8 cellular contexts compared by ENCODE assay signal in genomic region chr17:40071720-40072480, GRCh38. TPM values are rescaled to one million over a fixed set of nuclear protein-coding genes. Genes with fewer than 3 reads are reported as not detected.
DNase-seq lines count a peak whose midpoint lies in the region; ATAC-seq lines count a peak whose summit lies in the region.

No MANE protein-coding gene starts in this region.

- H3K4me1 Mint-ChIP-seq in T-cell, result peaks cover 64 to 87% (median 81%) of the 10 kb centered on the region in 3 donors

- POLR2A ChIA-PET in T-cell (lab: Charles Lee), result interaction anchor here in 1 of 2 donors (0.7 kb wide), 1 partner anchor 24 kb away, joined by 3 read pairs; no protein-coding TSS in a partner anchor

- no peaks in the 10 kb centered on the region for H3K9me3 Mint-ChIP-seq in T-cell

- peak overlapping the region; percentile 6 for H3K9ac ChIP-seq in skeletal muscle satellite cell (ENCODE audit: low read depth, low read length)

- peak overlapping the region in 1 of 3 donors; percentile 86 for H3K4me3 Mint-ChIP-seq in T-cell

- intact Hi-C loops in Right ventricle myocardium inferior (cut with DNase I) (loop anchor here (5.0 kb wide), 1 partner anchor 35 kb away; no protein-coding TSS in a partner anchor), cardiac septum (cut with DNase I) (loop anchor here (1.0 kb wide), 1 partner anchor 27 kb away; no protein-coding TSS in a partner anchor), left ventricle myocardium superior (cut with micrococcal nuclease) (no loop called here)

- no peaks in the 10 kb centered on the region for H3K27me3 ChIP-seq in skeletal muscle satellite cell (ENCODE audit: control insufficient read depth, insufficient read depth, low read length)

- peaks cover 81% of the 10 kb centered on the region for H3K4me1 ChIP-seq in skeletal muscle satellite cell (ENCODE audit: control insufficient read depth, insufficient read depth, low read length)

- H3K36me3 Mint-ChIP-seq in T-cell, result no peaks in the 10 kb centered on the region

- H3K4me2 ChIP-seq in skeletal muscle satellite cell (ENCODE audit: low read length), result peak overlapping the region; percentile 57

- DNase-seq in Right ventricle myocardium inferior (ENCODE audit: missing footprints), result peak; percentile 88
- no peak for DNase-seq in cardiac septum (ENCODE audit: low spot score)
- no peak for DNase-seq in T-cell
- peak; percentile 79 for DNase-seq in left ventricle myocardium superior
- no peak for DNase-seq in NCI-H82 (lab: John Stamatoyannopoulos, UW)

- no peaks in the 10 kb centered on the region for H3K27me3 Mint-ChIP-seq in T-cell

- H3K36me3 ChIP-seq in skeletal muscle satellite cell (ENCODE audit: insufficient read depth, low read length), result peaks cover 7% of the 10 kb centered on the region

- H3K9me3 ChIP-seq in skeletal muscle satellite cell (replicated peaks; ENCODE audit: low read length), result no peaks in the 10 kb centered on the region

- ATAC-seq in Right ventricle myocardium inferior (peak; percentile 37), T-cell (replicated peaks in 1 of 4) (no peak), left ventricle myocardium superior (peak; percentile 44), HG02885 (IDR thresholded peaks at IDR 0.05; ENCODE audit: poor library complexity, unreplicated experiment) (no peak), GM18868 (IDR thresholded peaks at IDR 0.05; ENCODE audit: unreplicated experiment) (no peak)

- CTCF ChIA-PET in T-cell (lab: Charles Lee), result interaction anchor here (0.6 to 1.4 kb wide), 3 partner anchors 17 to 58 kb away, joined by 3 to 18 read pairs (median 3); partner anchors contain the start of gene NR1D1 (in 1 of the 2)

- H3K4me3 ChIP-seq in skeletal muscle satellite cell (ENCODE audit: low read length), result peak overlapping the region; percentile 43

- peak overlapping the region; percentile 59 to 96 for H3K27ac Mint-ChIP-seq in T-cell

RNA-seq across cellular contexts. Expression of gene THRA, which starts 9.1 kb away (rescaled TPM):
- total RNA-seq in Right ventricle myocardium inferior (88.3 TPM), cardiac septum (66.8 TPM), T-cell (10 to 100 TPM; 30.4 to 54.0 (median 48.9) TPM), left ventricle myocardium superior (98.1 TPM)
- total RNA-seq in skeletal muscle satellite cell (2012; rRNA removed), result 18.8 and 22.6 TPM in 2 replicates

RNA-seq across cellular contexts. Expression of gene MED24, which starts 17.7 kb away (rescaled TPM):
- total RNA-seq in Right ventricle myocardium inferior (53.9 TPM), cardiac septum (56.4 TPM), T-cell (100 to 1,000 TPM in 1 of 5 donors, 10 to 100 TPM in 4; 75.9 to 104 (median 87.0) TPM), left ventricle myocardium superior (56.9 TPM)
- 52.7 and 58.3 TPM in 2 replicates for total RNA-seq in skeletal muscle satellite cell (2012; rRNA removed)

RNA-seq across cellular contexts. Expression of gene NR1D1, which starts 28.5 kb away (rescaled TPM):
- total RNA-seq in Right ventricle myocardium inferior, result 24.9 TPM
- 25.8 TPM for total RNA-seq in cardiac septum
- total RNA-seq in T-cell, result 10 to 100 TPM; 11.5 to 33.6 (median 21.9) TPM
- 21.5 TPM for total RNA-seq in left ventricle myocardium superior
- 1.8 and 2.2 TPM in 2 replicates for total RNA-seq in skeletal muscle satellite cell (2012; rRNA removed)

RNA-seq across cellular contexts. Expression of gene MSL1, which starts 49.9 kb away (rescaled TPM):
- 51.4 TPM for total RNA-seq in Right ventricle myocardium inferior
- total RNA-seq in cardiac septum, result 53.7 TPM
- total RNA-seq in T-cell, result 100 to 1,000 TPM; 106 to 136 (median 115) TPM
- total RNA-seq in left ventricle myocardium superior, result 49.1 TPM
- total RNA-seq in skeletal muscle satellite cell (2012; rRNA removed), result 40.0 and 42.8 TPM in 2 replicates

RNA-seq across cellular contexts. Expression of gene CSF3, which starts 56.7 kb away (rescaled TPM):
- not detected for total RNA-seq in Right ventricle myocardium inferior
- not detected for total RNA-seq in cardiac septum
- total RNA-seq in T-cell, result not detected
- not detected for total RNA-seq in left ventricle myocardium superior
- 6.8 and 15.1 TPM in 2 replicates for total RNA-seq in skeletal muscle satellite cell (2012; rRNA removed)

Comparison
In these comparisons a context has a peak if more than half of its experiments do, and no peak if none do; other contexts are left out.
1. DNase-seq: peak in Right ventricle myocardium inferior (single experiment) and left ventricle myocardium superior (single experiment); none in cardiac septum (single experiment), T-cell (0 of 34) and NCI-H82 (single experiment).
2. ATAC-seq: peak in Right ventricle myocardium inferior (single experiment) and left ventricle myocardium superior (single experiment); none in T-cell (0 of 4), HG02885 (single experiment) and GM18868 (single experiment).